Comparison of ENCODE assay signal across 8 cellular contexts in genomic region chrX:40647307-40648197, GRCh38. TPM values are rescaled to one million over a fixed set of nuclear protein-coding genes. Genes with fewer than 3 reads are reported as not detected.
DNase-seq lines count a peak whose midpoint lies in the region; ATAC-seq, FAIRE-seq and TF ChIP-seq lines count a peak whose summit lies in the region.

Gene CXorf38 (minus strand): TSS chrX:40647561. CDS start chrX:40647520, 41 bp downstream.

- DNase-seq in GM12892 (ENCODE audit: insufficient read length), result peak; percentile 66
- peak; percentile 48 for DNase-seq in NCI-H1436 treated with DMSO at 0.1 percent for 48 hours (lab: John Stamatoyannopoulos, UW)
- DNase-seq in T follicular helper cell (ENCODE audit: low read depth), result peak; percentile 96
- DNase-seq in adipocyte (ENCODE audit: low read depth), result peak; percentile 88
- DNase-seq in cardiac septum (ENCODE audit: low spot score), result peak; percentile 96
- peak; percentile 98 for DNase-seq in posterior vena cava (ENCODE audit: low spot score)
- DNase-seq in upper lobe of left lung, result peak; percentile 93 to 99

- TF ChIP-seq EP300 in upper lobe of left lung (IDR thresholded peaks at IDR 0.05), result peak in 1 of 4 donors; percentile 44

- H3K4me3 ChIP-seq in adipocyte (ENCODE audit: low read length), result peak within 1 kb of the TSS; percentile 88
- H3K4me3 ChIP-seq in upper lobe of left lung, result peak within 1 kb of the TSS; percentile 70 to 99 (median 82)

- ATAC-seq in HG02840 (IDR thresholded peaks at IDR 0.05; ENCODE audit: low FRiP score, unreplicated experiment), result peak; percentile 79
- ATAC-seq in upper lobe of left lung (ENCODE audit: low FRiP score in 2 of 2), result peak; percentile 80 to 94

- TF ChIP-seq POLR2A in GM12892 (IDR thresholded peaks at IDR 0.05; ENCODE audit: low read depth, low read length) (peak; percentile 65), upper lobe of left lung (IDR thresholded peaks at IDR 0.05) (peak in 2 of 4 donors; percentile 71 to 82)

- 5 to 6% methylated on average over 8 to 37 of the region's 66 CpGs for WGBS in upper lobe of left lung, 2 donors

- peaks cover 23% of the 10 kb centered on the region for H3K4me1 ChIP-seq in adipocyte (ENCODE audit: control insufficient read depth, insufficient read depth, low read length)
- peaks cover 6 to 50% (median 26%) of the 10 kb centered on the region in 4 donors for H3K4me1 ChIP-seq in upper lobe of left lung

- intact Hi-C loops in cardiac septum (cut with DNase I) (loop anchor here (2.0 to 10.0 kb wide), 4 partner anchors 90 to 607 kb away; partner anchors contain the start of genes MED14 and USP9X), posterior vena cava (cut with DNase I) (no loop called here)

- FAIRE-seq in GM12892 (lab: Jason Lieb, UNC), result peak; percentile 100

- peak within 1 kb of the TSS; percentile 80 to 93 (median 88) for H3K27ac ChIP-seq in upper lobe of left lung

- H3K27me3 ChIP-seq in adipocyte (replicated peaks; ENCODE audit: control insufficient read depth, insufficient read depth, low read length), result peaks cover 7% of the 10 kb centered on the region
- no peaks in the 10 kb centered on the region for H3K27me3 ChIP-seq in upper lobe of left lung

- no peaks in the 10 kb centered on the region for H3K9me3 ChIP-seq in adipocyte (ENCODE audit: control insufficient read depth, low read length)
- no peaks in the 10 kb centered on the region for H3K9me3 ChIP-seq in upper lobe of left lung

- peak in 1 of 6 experiments; percentile 14 for TF ChIP-seq CTCF in upper lobe of left lung (IDR thresholded peaks at IDR 0.05)

- peaks cover 1% of the 10 kb centered on the region for H3K36me3 ChIP-seq in adipocyte (ENCODE audit: control insufficient read depth, insufficient read depth, low read length, severe bottlenecking)
- no peaks in the 10 kb centered on the region for H3K36me3 ChIP-seq in upper lobe of left lung

- H3K9ac ChIP-seq in adipocyte (ENCODE audit: low read length), result peak within 1 kb of the TSS; percentile 87

RNA-seq across cellular contexts. Expression of gene CXorf38, which starts in this region (rescaled TPM):
- 14.8 TPM for polyA plus RNA-seq in GM12892 (2012; ENCODE audit: missing spikeins)
- total RNA-seq in cardiac septum, result 6.2 TPM
- total RNA-seq in posterior vena cava, result 10 to 100 TPM in 1 of 2 donors, 1 to 10 TPM in 1; 7.4 to 10.3 TPM
- 10 to 100 TPM; 14.7 to 29.6 (median 20.2) TPM for total RNA-seq in upper lobe of left lung

Comparison
In these comparisons a context has a peak if more than half of its experiments do, and no peak if none do; other contexts are left out.
1. Peak in every context shown above with its lines: DNase-seq, ATAC-seq, H3K4me3 ChIP-seq and H3K27ac ChIP-seq.
2. DNase-seq: peak in every context shown above with its lines; median percentile 98 in posterior vena cava; 96 in T follicular helper cell; 96 in cardiac septum; 96 in upper lobe of left lung; 88 in adipocyte; 66 in GM12892; 48 in NCI-H1436 treated with DMSO at 0.1 percent for 48 hours.